29 cellular contexts compared by ENCODE assay signal in the genomic region with DNA sequence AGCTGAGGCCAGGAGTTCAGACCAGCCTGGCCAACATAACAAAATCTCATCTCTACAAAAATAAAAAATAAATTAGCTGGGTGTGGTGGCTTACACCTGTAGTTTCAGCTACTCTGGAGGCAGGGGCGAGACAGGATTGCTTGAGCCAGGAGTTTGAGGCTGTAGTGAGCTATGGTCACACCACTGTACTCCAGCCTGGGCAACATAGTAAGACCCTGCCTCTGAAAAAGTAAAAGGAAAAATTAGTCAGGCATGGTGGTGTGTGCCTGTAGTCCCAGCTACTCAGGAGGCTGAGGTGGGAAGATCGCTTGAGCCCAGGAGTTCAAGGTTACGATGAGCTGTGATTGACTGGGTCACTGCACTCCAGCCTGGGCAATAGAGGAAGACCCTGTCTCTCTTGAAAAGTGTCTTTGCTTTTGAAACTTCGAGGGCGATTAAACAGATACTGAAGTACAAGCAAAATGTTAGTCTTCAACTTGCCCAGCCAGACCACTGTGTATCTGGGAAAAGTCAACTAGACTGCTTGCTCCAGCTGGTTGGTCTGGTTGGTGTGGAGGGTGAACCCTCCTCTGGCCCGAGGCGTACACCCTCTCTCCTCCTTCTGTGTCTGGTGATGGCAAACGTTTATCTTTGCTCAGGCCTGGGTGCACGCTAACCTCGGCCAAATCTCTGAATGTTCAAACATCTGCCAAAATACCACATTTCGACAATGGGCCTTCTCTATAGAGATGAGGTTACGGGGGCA.
DNase-seq lines count a peak whose midpoint lies in the region; ATAC-seq and TF ChIP-seq lines count a peak whose summit lies in the region.
"Had no signal": no experiment of that assay in that cellular context is flagged by ENCODE, and none has a peak within 500 bp of the region (broad histone marks: within the 10 kb centered on the region; RNA-seq: fewer than 3 reads in every experiment).

No MANE protein-coding gene starts in this region.

- TF ChIP-seq CTCF in AG04450 (IDR thresholded peaks at IDR 0.05; ENCODE audit: low read depth, low read length) (no peak), WTC11 (IDR thresholded peaks at IDR 0.05) (no peak)

- peaks cover 6% of the 10 kb centered on the region; the same call in 1 of the 2 replicates for H3K27me3 Mint-ChIP-seq in WTC11 (ENCODE audit: low read depth)
- H3K27me3 Mint-ChIP-seq in activated T-cell treated with anti-CD3 and anti-CD28 coated beads, Interleukin-2, amount 50 U/mL, for 24 hours = no peaks in the 10 kb centered on the region
- H3K27me3 Mint-ChIP-seq: activated naive CD8-positive, alpha-beta T cell treated with anti-CD3 and anti-CD28 coated beads for 36 hours; B cell had no signal

- no peak overlapping the region for H3K4me3 ChIP-seq in AG04450 (ENCODE audit: low read depth, low read length)
- H3K4me3 ChIP-seq in skin epidermis = no peak overlapping the region
- H3K4me3 ChIP-seq in right cardiac atrium (ENCODE audit: low read length) = no peak overlapping the region
- H3K4me3 ChIP-seq: right atrium auricular region had no signal

- H3K36me3 Mint-ChIP-seq in WTC11 = no peaks in the 10 kb centered on the region
- no peaks in the 10 kb centered on the region for H3K36me3 Mint-ChIP-seq in activated T-cell treated with anti-CD3 and anti-CD28 coated beads, Interleukin-2, amount 50 U/mL, for 24 hours (ENCODE audit: low read depth)
- H3K36me3 Mint-ChIP-seq: activated naive CD8-positive, alpha-beta T cell treated with anti-CD3 and anti-CD28 coated beads for 36 hours; naive thymus-derived CD4-positive, alpha-beta T cell; type B pancreatic cell had no signal

- no peak overlapping the region for H3K27ac Mint-ChIP-seq in WTC11
- H3K27ac Mint-ChIP-seq in activated T-cell treated with anti-CD3 and anti-CD28 coated beads, Interleukin-2, amount 50 U/mL, for 24 hours = no peak overlapping the region
- H3K27ac Mint-ChIP-seq: activated naive CD8-positive, alpha-beta T cell treated with anti-CD3 and anti-CD28 coated beads for 36 hours; B cell had no signal

- POLR2A ChIA-PET in AG04450 (lab: Yijun Ruan, JAX) (interaction anchor here (0.7 to 1.0 kb wide), 2 partner anchors 15 to 60 kb away, joined by 3 read pairs; no protein-coding TSS in a partner anchor), WTC11 (lab: Charles Lee) (no interaction called here)

- no peak for DNase-seq in AG04450 (ENCODE audit: low read depth, low spot score)
- DNase-seq in WTC11 (ENCODE audit: low spot score) = no peak
- no peak for DNase-seq in left lobe of liver (ENCODE audit: low spot score)
- DNase-seq in activated T-cell treated with anti-CD3 and anti-CD28 coated beads, Interleukin-2, amount 50 U/mL, for 24 hours = no peak
- no peak for DNase-seq in right cardiac atrium
- DNase-seq: activated CD4-positive, alpha-beta T cell treated with anti-CD3 and anti-CD28 coated beads, Interleukin-2, amount 50 U/mL, for 4 hours; activated CD8-positive, alpha-beta memory T cell treated with anti-CD3 and anti-CD28 coated beads, Interleukin-2, amount 50 U/mL, for 48 hours; activated naive CD8-positive, alpha-beta T cell treated with anti-CD3 and anti-CD28 coated beads for 36 hours; DMS53; foreskin keratinocyte; GF-D8; Kasumi-1; left cardiac atrium; mesendoderm; naive thymus-derived CD4-positive, alpha-beta T cell; NCI-H1092; NCI-H2029; NCI-H2227 treated with DMSO at 0.1 percent for 48 hours; occipital lobe; stimulated activated CD4-positive, alpha-beta T cell treated with anti-CD3 and anti-CD28 coated beads, Interleukin-15, amount 100 ng/mL, for 24 hours; stimulated activated naive CD8-positive, alpha-beta T cell treated with anti-CD3 and anti-CD28 coated beads, Interleukin-15, Interleukin-2, amounts not matched to agents 100 U/mL and 50 U/mL, for 24 hours had no signal

- H3K4me1 ChIP-seq in right cardiac atrium (ENCODE audit: control insufficient read depth, insufficient read depth, low read length) = peaks cover 23% of the 10 kb centered on the region

- no peaks in the 10 kb centered on the region for H3K9me3 Mint-ChIP-seq in WTC11
- H3K9me3 Mint-ChIP-seq in activated T-cell treated with anti-CD3 and anti-CD28 coated beads, Interleukin-2, amount 50 U/mL, for 24 hours = no peaks in the 10 kb centered on the region
- H3K9me3 Mint-ChIP-seq: activated naive CD8-positive, alpha-beta T cell treated with anti-CD3 and anti-CD28 coated beads for 36 hours; naive thymus-derived CD4-positive, alpha-beta T cell; type B pancreatic cell had no signal

- H3K4me1 Mint-ChIP-seq in WTC11 = peaks cover 29% of the 10 kb centered on the region
- peaks cover 6% of the 10 kb centered on the region for H3K4me1 Mint-ChIP-seq in activated T-cell treated with anti-CD3 and anti-CD28 coated beads, Interleukin-2, amount 50 U/mL, for 24 hours (ENCODE audit: low read depth)

- H3K27me3 ChIP-seq in AG04450 (ENCODE audit: control insufficient read depth, insufficient read depth, low read length) (no peaks in the 10 kb centered on the region), right cardiac atrium (ENCODE audit: control insufficient read depth, insufficient read depth) (no peaks in the 10 kb centered on the region)
- H3K27me3 ChIP-seq: foreskin keratinocyte, right atrium auricular region had no signal

- no peak for ATAC-seq in WTC11
- peak; percentile 29 for ATAC-seq in left lobe of liver
- ATAC-seq in GM18511 (IDR thresholded peaks at IDR 0.05; ENCODE audit: unreplicated experiment) = no peak
- no peak for ATAC-seq in right cardiac atrium
- ATAC-seq in GM21528 (IDR thresholded peaks at IDR 0.05; ENCODE audit: low FRiP score, unreplicated experiment) = no peak
- ATAC-seq: foreskin keratinocyte; naive thymus-derived CD4-positive, alpha-beta T cell; stimulated activated naive CD8-positive, alpha-beta T cell treated with anti-CD3 and anti-CD28 coated beads, Interleukin-15, Interleukin-2, amounts not matched to agents 100 U/mL and 50 U/mL, for 24 hours had no signal

- no peak overlapping the region for H3K4me3 Mint-ChIP-seq in WTC11
- no peak overlapping the region for H3K4me3 Mint-ChIP-seq in activated T-cell treated with anti-CD3 and anti-CD28 coated beads, Interleukin-2, amount 50 U/mL, for 24 hours
- H3K4me3 Mint-ChIP-seq: activated naive CD8-positive, alpha-beta T cell treated with anti-CD3 and anti-CD28 coated beads for 36 hours; B cell; naive thymus-derived CD4-positive, alpha-beta T cell; type B pancreatic cell had no signal

- H3K27ac ChIP-seq in AG04450 (ENCODE audit: low read depth, low read length) (peak overlapping the region; percentile 31), skin epidermis (peak overlapping the region in 15 of 21 experiments; percentile 51 to 85 (median 69)), right cardiac atrium (ENCODE audit: low read length) (no peak overlapping the region)
- H3K27ac ChIP-seq: epithelial cell of prostate, VCaP had no signal

- 77% methylated on average over 12 of the region's 12 CpGs for WGBS in right cardiac atrium

- CTCF ChIA-PET in AG04450 (lab: Charles Lee) (interaction anchor here (0.5 to 1.0 kb wide), 2 partner anchors 9 to 32 kb away, joined by 3 to 4 read pairs; no protein-coding TSS in a partner anchor), WTC11 (lab: Charles Lee) (no interaction called here)

- intact Hi-C loops in right cardiac atrium (cut with DNase I) = loop anchor here in 1 of 4 donors (5.0 kb wide), 1 partner anchor 176 kb away; no protein-coding TSS in a partner anchor

- H3K9me3 ChIP-seq in AG04450 (ENCODE audit: control insufficient read depth, insufficient read depth, low read length) (no peaks in the 10 kb centered on the region), right cardiac atrium (ENCODE audit: control insufficient read depth, low read length) (no peaks in the 10 kb centered on the region)
- H3K9me3 ChIP-seq: right atrium auricular region had no signal

TF ChIP-seq in WTC11, 78 proteins besides CTCF, POLR2A, EP300 and RAD21:
- TF ChIP-seq GABPB1 (CRISPR knock-in tag; IDR thresholded peaks at IDR 0.05) = no peak
- TF ChIP-seq ZBTB21 (CRISPR knock-in tag; IDR thresholded peaks at IDR 0.05; ENCODE audit: borderline replicate concordance) = no peak
- peak; percentile 50; the same call in 1 of the 2 replicates for TF ChIP-seq ZNF121 (CRISPR knock-in tag; IDR thresholded peaks at IDR 0.05)
- no peak for TF ChIP-seq SP1 (CRISPR knock-in tag; conservative IDR thresholded peaks at IDR 0.05)
